Comparison of ENCODE assay signal across 17 cellular contexts in the genomic region with DNA sequence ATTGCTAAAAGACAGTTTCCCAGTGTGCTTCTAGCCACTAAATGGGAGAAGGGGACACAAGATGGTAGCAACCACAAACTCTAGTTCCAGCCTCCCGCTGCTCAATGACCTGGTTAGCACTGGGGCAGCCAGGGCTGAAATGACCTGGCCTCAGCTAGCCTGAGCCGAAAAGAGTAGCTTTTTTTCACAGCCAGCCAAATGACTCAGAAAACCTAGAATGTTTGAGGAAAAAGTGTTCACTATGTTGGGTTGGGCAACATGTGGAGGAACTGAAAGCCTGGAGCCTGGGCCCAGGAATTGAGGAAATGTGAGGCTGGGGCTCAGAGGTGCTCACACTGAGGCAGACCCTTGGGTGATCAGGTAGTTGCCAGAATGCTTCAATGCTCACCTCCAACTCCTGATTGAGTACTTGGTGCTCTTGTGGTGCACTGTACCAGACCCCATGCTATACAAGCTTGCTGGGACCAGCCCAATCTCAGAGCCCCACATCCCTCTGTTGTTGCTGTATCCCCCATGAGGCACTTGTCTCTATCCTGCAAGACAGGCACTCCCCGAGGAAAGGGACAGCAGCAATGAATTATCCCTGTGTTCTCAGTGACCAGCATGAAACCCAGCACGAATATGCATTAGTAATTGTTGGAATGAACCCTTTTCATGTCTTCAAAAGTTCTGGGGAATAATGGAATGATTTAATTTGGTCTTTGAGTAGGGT.
DNase-seq lines count a peak whose midpoint lies in the region; ATAC-seq, FAIRE-seq and TF ChIP-seq lines count a peak whose summit lies in the region.
"Had no signal": no experiment of that assay in that cellular context is flagged by ENCODE, and none has a peak within 500 bp of the region (broad histone marks: within the 10 kb centered on the region; RNA-seq: fewer than 3 reads in every experiment).

No MANE protein-coding gene starts in this region.

- peak overlapping the region; percentile 23 for H2BK5ac ChIP-seq in IMR-90 (ENCODE audit: low read depth, low read length, poor library complexity, severe bottlenecking)

- H3K4me2 ChIP-seq in GM23248 (ENCODE audit: unreplicated experiment) (no peak overlapping the region), IMR-90 (ENCODE audit: low read depth, low read length) (no peak overlapping the region), HepG2 (ENCODE audit: low read depth, low read length) (no peak overlapping the region)

- peaks cover 17% of the 10 kb centered on the region for H3K36me3 ChIP-seq in GM23248 (ENCODE audit: low read depth)
- peaks cover 12% of the 10 kb centered on the region; the same call in 1 of the 2 replicates for H3K36me3 ChIP-seq in IMR-90 (ENCODE audit: control insufficient read depth, insufficient read depth, low read length)
- peaks cover 6 to 37% of the 10 kb centered on the region in 2 experiments; a peak in 4 of 5 replicates for H3K36me3 ChIP-seq in HepG2 (replicated peaks in 1 of 2; ENCODE audit: control insufficient read depth in 1 of 2, insufficient read depth in 2 of 2, low read length in 2 of 2)
- H3K36me3 ChIP-seq in SJCRH30 = peaks cover 37% of the 10 kb centered on the region

- no peak for FAIRE-seq in HepG2 (lab: Jason Lieb, UNC)

- H3K9me2 ChIP-seq in GM23248 (ENCODE audit: insufficient read depth) = no peaks in the 10 kb centered on the region

- CTCF ChIA-PET in IMR-90 (lab: Yijun Ruan, JAX) = no interaction called here
- CTCF ChIA-PET in HepG2 (lab: Yijun Ruan, JAX; ENCODE audit: low intra/inter-chr PET ratio, low total read pairs) = no interaction called here

- H3K27me3 ChIP-seq in GM23248 (replicated peaks; ENCODE audit: insufficient read depth) (no peaks in the 10 kb centered on the region), IMR-90 (ENCODE audit: control insufficient read depth, insufficient read depth, low read length) (no peaks in the 10 kb centered on the region), HepG2 (ENCODE audit: control insufficient read depth in 1 of 2, insufficient read depth in 2 of 2, low read length in 2 of 2) (no peaks in the 10 kb centered on the region), SJCRH30 (no peaks in the 10 kb centered on the region)
- H3K27me3 ChIP-seq: Peyer's patch had no signal

- H3K23ac ChIP-seq in IMR-90 (ENCODE audit: low read depth, low read length) = no peak overlapping the region

- H3K4ac ChIP-seq in IMR-90 (ENCODE audit: low read depth, low read length) = no peak overlapping the region

- TF ChIP-seq POLR2A in IMR-90 (IDR thresholded peaks at IDR 0.05; ENCODE audit: low read depth, low read length) (no peak), HepG2 (IDR thresholded peaks at IDR 0.05; ENCODE audit: insufficient read depth in 1 of 2, low read depth in 2 of 2, low read length in 2 of 2) (no peak)

- H2AK5ac ChIP-seq in IMR-90 (ENCODE audit: low read depth, low read length) = no peak overlapping the region

- intact Hi-C loops in IMR-90 (cut with micrococcal nuclease) (no loop called here), HepG2 (cut with micrococcal nuclease; ENCODE audit: unreplicated experiment) (no loop called here)

- H3K4me1 ChIP-seq in GM23248 (ENCODE audit: insufficient read depth) = peaks cover 18% of the 10 kb centered on the region
- peaks cover 4% of the 10 kb centered on the region for H3K4me1 ChIP-seq in IMR-90 (ENCODE audit: control insufficient read depth, insufficient read depth, low read length)
- H3K4me1 ChIP-seq in HepG2 (ENCODE audit: insufficient read depth, low read length) = peaks cover 20% of the 10 kb centered on the region
- H3K4me1 ChIP-seq in SJCRH30 = no peaks in the 10 kb centered on the region
- H3K4me1 ChIP-seq: Peyer's patch had no signal

- whole genome bisulfite sequencing in GM23248 (ENCODE audit: low coverage in 1 of 2, low lambda C conversion rate in 2 of 2, missing lambda C conversion rate in 2 of 2), 2 experiments = 95 to 97% methylated on average over 4 of the region's 4 CpGs
- no CpG with 5 or more reads among the region's 4 CpGs for WGBS in IMR-90 (ENCODE audit: extremely low coverage in 2 of 2, insufficient read length in 1 of 2), 2 experiments
- WGBS in HepG2 (ENCODE audit: low lambda C conversion rate) = 95% methylated on average over 4 of the region's 4 CpGs

- peaks cover 9% of the 10 kb centered on the region; the same call in 1 of the 2 replicates for H4K20me1 ChIP-seq in GM23248 (ENCODE audit: insufficient read depth)
- H4K20me1 ChIP-seq in IMR-90 (ENCODE audit: insufficient read depth, low read length) = peaks cover 18% of the 10 kb centered on the region; the same call in 1 of the 2 replicates
- 0 out of 2 replicates have a peak, but pooled peaks cover 5% of the 10 kb centered on the region for H4K20me1 ChIP-seq in HepG2 (ENCODE audit: insufficient read depth, low read length)

- H4K8ac ChIP-seq in IMR-90 (ENCODE audit: low read depth in 2 of 2, low read length in 2 of 2) = no peak overlapping the region

- no peak overlapping the region for H2BK15ac ChIP-seq in IMR-90 (ENCODE audit: low read depth, low read length)

- H3K9me3 ChIP-seq in GM23248 (ENCODE audit: low read depth) = no peaks in the 10 kb centered on the region
- H3K9me3 ChIP-seq in IMR-90 (ENCODE audit: control insufficient read depth, insufficient read depth, low read length) = peaks cover 8% of the 10 kb centered on the region; the same call in 1 of the 2 replicates
- H3K9me3 ChIP-seq in HepG2 (ENCODE audit: low read length) = no peaks in the 10 kb centered on the region; the same call in 1 of the 2 replicates
- 0 out of 2 replicates have a peak, but pooled peaks cover 4% of the 10 kb centered on the region for H3K9me3 ChIP-seq in SJCRH30 (replicated peaks)
- H3K9me3 ChIP-seq: Peyer's patch had no signal

- H3K4me3 ChIP-seq in GM23248 (no peak overlapping the region), IMR-90 (ENCODE audit: insufficient read depth, low read depth, low read length) (no peak overlapping the region), HepG2 (replicated peaks in 1 of 3; ENCODE audit: insufficient read depth in 1 of 3, low read depth in 2 of 3, low read length in 3 of 3) (no peak overlapping the region), SJCRH30 (no peak overlapping the region)
- H3K4me3 ChIP-seq: Peyer's patch had no signal

- H3K14ac ChIP-seq in IMR-90 (replicated peaks; ENCODE audit: low read depth, low read length) = 0 out of 2 replicates have a peak overlapping the region, but pooled peaks have one; percentile 15

- POLR2A ChIA-PET in IMR-90 (lab: Charles Lee; ENCODE audit: unreplicated experiment) (no interaction called here), HepG2 (lab: Yijun Ruan, JAX) (no interaction called here)

- BruUV-seq in IMR-90 (replicated peaks; lab: Mats Ljungman, UMichigan) (no TSS peak), HepG2 (replicated peaks; lab: Mats Ljungman, UMichigan) (no TSS peak)

- no peak overlapping the region for H2AK9ac ChIP-seq in IMR-90 (replicated peaks; ENCODE audit: low read depth, low read length, poor library complexity)

- H3K9me1 ChIP-seq in IMR-90 (ENCODE audit: insufficient read depth, low read length) = peaks cover 6% of the 10 kb centered on the region

- no peak overlapping the region for H3K18ac ChIP-seq in IMR-90 (ENCODE audit: low read depth, low read length)

- H2AFZ ChIP-seq in GM23248 = no peak overlapping the region
- no peak overlapping the region for H2AFZ ChIP-seq in IMR-90 (replicated peaks; ENCODE audit: low read length, poor library complexity)
- no peak overlapping the region for H2AFZ ChIP-seq in HepG2 (ENCODE audit: low read length)

- H4K91ac ChIP-seq in IMR-90 (ENCODE audit: insufficient read depth, low read depth, low read length) = no peak overlapping the region

- H3K79me1 ChIP-seq in IMR-90 (ENCODE audit: low read depth in 1 of 2, low read length in 2 of 2) = peaks cover 21 to 52% of the 10 kb centered on the region in 2 experiments

- no peak overlapping the region for H3K56ac ChIP-seq in IMR-90 (ENCODE audit: extremely low read depth, insufficient read depth, low read length)

- dilution Hi-C loops in IMR-90 (cut with HindIII; ENCODE audit: low sequenced_read_pairs, unreplicated experiment) = no loop called here

- in situ Hi-C loops in GM23248 (cut with MboI) = no loop called here
- in situ Hi-C loops in IMR-90 (cut with MboI; ENCODE audit: low sequenced_read_pairs) = no loop called here
- in situ Hi-C loops in HepG2 (cut with HindIII; ENCODE audit: extremely low pct_ligation_motif_present, low pct_unique_long_range_greater_than_20kb) = no loop called here

- DNase-seq in GM23248 (peak; percentile 20), IMR-90 (no peak), amniotic epithelial cell (ENCODE audit: low read depth) (peak; percentile 63), HepG2 (ENCODE audit: low spot score) (no peak), Kasumi-1 (lab: John Stamatoyannopoulos, UW) (no peak), NCI-H446 treated with DMSO at 0.1 percent for 48 hours (lab: John Stamatoyannopoulos, UW) (no peak), 8988T (no peak), SJCRH30 (no peak)
- DNase-seq: CD4-positive, alpha-beta memory T cell; DND-41; GF-D8; H9; NCI-H1105; NCI-H1694 treated with DMSO at 0.1 percent for 48 hours; NCI-H345; Peyer's patch; Right ventricle myocardium superior had no signal

- no peak for ATAC-seq in IMR-90 (ENCODE audit: low read depth)
- ATAC-seq in HepG2 = peak; percentile 34

- H3K79me2 ChIP-seq in GM23248 (ENCODE audit: insufficient read depth) (peaks cover 97% of the 10 kb centered on the region), HepG2 (ENCODE audit: insufficient read depth, low read length) (peaks cover 40% of the 10 kb centered on the region)

- H3F3A ChIP-seq in GM23248 (ENCODE audit: insufficient read depth) = peaks cover 15% of the 10 kb centered on the region; the same call in 1 of the 2 replicates

- H3K9ac ChIP-seq in GM23248 (no peak overlapping the region), IMR-90 (ENCODE audit: low read depth, low read length) (no peak overlapping the region), HepG2 (ENCODE audit: insufficient read depth, low read depth, low read length) (no peak overlapping the region)

- no peak for TF ChIP-seq CTCF in IMR-90 (conservative IDR thresholded peaks at IDR 0.05; ENCODE audit: low read depth, low read length)
- no peak for TF ChIP-seq CTCF in HepG2 (CRISPR knock-in tag; IDR thresholded peaks at IDR 0.05)

- TF ChIP-seq EP300 in HepG2 (IDR thresholded peaks at IDR 0.05; ENCODE audit: low read depth in 2 of 2, low read length in 2 of 2) (no peak), HepG2 (CRISPR knock-in tag; IDR thresholded peaks at IDR 0.05; ENCODE audit: borderline replicate concordance) (no peak)

- H4K5ac ChIP-seq in IMR-90 (ENCODE audit: low read depth, low read length) = no peak overlapping the region

- no peak overlapping the region for H2BK120ac ChIP-seq in IMR-90 (ENCODE audit: low read depth, low read length)

- no peak overlapping the region for H2BK20ac ChIP-seq in IMR-90 (ENCODE audit: low read depth, low read length)

- no peak for TF ChIP-seq RAD21 in IMR-90 (IDR thresholded peaks at IDR 0.05; ENCODE audit: low read length)
- TF ChIP-seq RAD21 in HepG2 (CRISPR knock-in tag; IDR thresholded peaks at IDR 0.05) = no peak

- H3K27ac ChIP-seq in GM23248 (no peak overlapping the region), IMR-90 (ENCODE audit: insufficient read depth, low read length) (no peak overlapping the region), HepG2 (ENCODE audit: extremely low read length, insufficient read depth, low read length) (no peak overlapping the region), SJCRH30 (no peak overlapping the region)
- H3K27ac ChIP-seq: Peyer's patch had no signal

Comparison
In these comparisons a context has a peak if more than half of its experiments do, and no peak if none do; other contexts are left out.
1. DNase-seq: peak in GM23248 (single experiment) and amniotic epithelial cell (single experiment); none in IMR-90 (single experiment), HepG2 (single experiment), Kasumi-1 (0 of 2), NCI-H446 treated with DMSO at 0.1 percent for 48 hours (single experiment), 8988T (single experiment) and SJCRH30 (0 of 2).